In the genomic region with DNA sequence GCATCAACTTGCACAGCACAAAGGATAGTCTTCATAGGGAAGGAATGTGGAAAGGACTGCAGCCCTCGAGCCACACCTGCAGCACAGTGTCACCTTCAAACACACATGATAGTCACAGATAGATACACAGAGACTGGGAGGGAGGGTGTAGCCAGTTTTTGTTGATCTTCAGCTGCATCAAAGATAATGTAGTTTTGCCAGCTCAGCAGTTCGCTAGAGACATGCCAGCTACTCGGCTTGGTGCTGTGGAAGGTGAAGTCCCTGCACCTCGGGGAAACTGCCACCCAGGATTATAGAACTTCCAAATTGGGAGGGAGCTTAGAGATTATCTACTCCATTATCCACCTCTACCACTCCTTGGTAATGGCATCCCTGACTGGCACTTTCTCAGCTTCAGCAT, we compare ENCODE assay signal across 9 cellular contexts.
"Had no signal": no experiment of that assay in that cellular context is flagged by ENCODE, and none has a peak within 500 bp of the region (broad histone marks: within the 10 kb centered on the region; RNA-seq: fewer than 3 reads in every experiment).

No MANE protein-coding gene starts in this region.

- H3K9ac ChIP-seq: KMS-11 had no signal

- H3K4me2 ChIP-seq: KMS-11 had no signal

- H3K9me3 ChIP-seq: HAP-1 had no signal

- H3K36me3 ChIP-seq: HAP-1 had no signal

- H3K4me1 ChIP-seq: HAP-1 had no signal

- H3K4me3 ChIP-seq: HAP-1 had no signal

- ATAC-seq: HCT116 had no signal

- H3K27ac ChIP-seq: HL-60, KMS-11 had no signal

- DNase-seq: GOT3, H7, HFFc6, Karpas-422, KBM-7 had no signal
